1 cellular context compared by ENCODE assay signal in genomic region chr1:3417082-3417728, GRCh38.
TF ChIP-seq lines count a peak whose summit lies in the region.

No MANE protein-coding gene starts in this region.

TF ChIP-seq in liver, 16 proteins besides CTCF, POLR2A, EP300 and RAD21 (continued from another document):
- TF ChIP-seq REST (IDR thresholded peaks at IDR 0.05) (no peak), ATF3 (IDR thresholded peaks at IDR 0.05) (no peak), TAF1 (conservative IDR thresholded peaks at IDR 0.05) (no peak), HNF4A (conservative IDR thresholded peaks at IDR 0.05) (no peak), JUND (IDR thresholded peaks at IDR 0.05) (no peak), SP1 (IDR thresholded peaks at IDR 0.05) (no peak)
- TF ChIP-seq, protein P1, sequence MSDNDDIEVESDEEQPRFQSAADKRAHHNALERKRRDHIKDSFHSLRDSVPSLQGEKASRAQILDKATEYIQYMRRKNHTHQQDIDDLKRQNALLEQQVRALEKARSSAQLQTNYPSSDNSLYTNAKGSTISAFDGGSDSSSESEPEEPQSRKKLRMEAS (IDR thresholded peaks at IDR 0.05) = no peak
TF ChIP-seq in liver: peak in this region for 0.
